7 cellular contexts compared by ENCODE assay signal in genomic region chr11:43359432-43359818, GRCh38. TPM values are rescaled to one million over a fixed set of nuclear protein-coding genes. Genes with fewer than 3 reads are reported as not detected.
DNase-seq lines count a peak whose midpoint lies in the region; ATAC-seq and TF ChIP-seq lines count a peak whose summit lies in the region.

No MANE protein-coding gene starts in this region.

- no peak for TF ChIP-seq CTCF in GM10248 (IDR thresholded peaks at IDR 0.05; ENCODE audit: control extremely low read depth, extremely low read depth, low read depth, missing control alignments)

- peak overlapping the region; percentile 90 for H3K4me3 Mint-ChIP-seq in T-helper 2 cell treated with Interferon-gamma antibody and Interleukin-4, amounts not matched to agents 5 μg/mL and 100 μg/mL, for 36 hours
- peak overlapping the region; percentile 95 to 100 (median 98) for H3K4me3 Mint-ChIP-seq in naive thymus-derived CD4-positive, alpha-beta T cell

- H3K27me3 Mint-ChIP-seq in T-helper 2 cell treated with Interferon-gamma antibody and Interleukin-4, amounts not matched to agents 5 μg/mL and 100 μg/mL, for 36 hours (ENCODE audit: low read depth), result no peaks in the 10 kb centered on the region
- H3K27me3 Mint-ChIP-seq in naive thymus-derived CD4-positive, alpha-beta T cell, result no peaks in the 10 kb centered on the region

- no peaks in the 10 kb centered on the region for H3K9me3 Mint-ChIP-seq in T-helper 2 cell treated with Interferon-gamma antibody and Interleukin-4, amounts not matched to agents 5 μg/mL and 100 μg/mL, for 36 hours
- H3K9me3 Mint-ChIP-seq in naive thymus-derived CD4-positive, alpha-beta T cell, result no peaks in the 10 kb centered on the region

- no peaks in the 10 kb centered on the region for H3K27me3 ChIP-seq in naive thymus-derived CD4-positive, alpha-beta T cell (ENCODE audit: control insufficient read depth in 2 of 2, insufficient read depth in 2 of 2, low read length in 2 of 2)

- no peaks in the 10 kb centered on the region for H3K9me3 ChIP-seq in naive thymus-derived CD4-positive, alpha-beta T cell (ENCODE audit: control insufficient read depth in 2 of 3, low read length in 3 of 3)

- CTCF ChIA-PET in GM10248 (lab: Yijun Ruan, JAX), result interaction anchor here (0.8 to 4.3 kb wide), 8 partner anchors 9 to 65 kb away, joined by 3 to 28 read pairs (median 4); partner anchors contain the start of gene API5
- CTCF ChIA-PET in naive thymus-derived CD4-positive, alpha-beta T cell (lab: Charles Lee), result interaction anchor here (1.6 kb wide), 1 partner anchor 48 kb away, joined by 7 read pairs; the partner anchor contains the start of gene API5

- peaks cover 33% of the 10 kb centered on the region for H3K4me1 Mint-ChIP-seq in T-helper 2 cell treated with Interferon-gamma antibody and Interleukin-4, amounts not matched to agents 5 μg/mL and 100 μg/mL, for 36 hours (ENCODE audit: low read depth)
- peaks cover 24 to 65% (median 58%) of the 10 kb centered on the region in 7 donors for H3K4me1 Mint-ChIP-seq in naive thymus-derived CD4-positive, alpha-beta T cell

- H3K4me3 ChIP-seq in naive thymus-derived CD4-positive, alpha-beta T cell (ENCODE audit: low read length), result peak overlapping the region; percentile 57

- POLR2A ChIA-PET in GM10248 (lab: Yijun Ruan, JAX), result interaction anchor here (1.6 kb wide), 1 partner anchor 9 kb away, joined by 5 read pairs; no protein-coding TSS in a partner anchor
- POLR2A ChIA-PET in naive thymus-derived CD4-positive, alpha-beta T cell (lab: Charles Lee), result interaction anchor here (1.0 to 3.5 kb wide), 6 partner anchors 8 to 49 kb away, joined by 3 to 43 read pairs (median 4); partner anchors contain the start of gene API5

- peaks cover 11% of the 10 kb centered on the region for H3K36me3 Mint-ChIP-seq in T-helper 2 cell treated with Interferon-gamma antibody and Interleukin-4, amounts not matched to agents 5 μg/mL and 100 μg/mL, for 36 hours (ENCODE audit: low read depth)
- H3K36me3 Mint-ChIP-seq in naive thymus-derived CD4-positive, alpha-beta T cell, result peaks cover 3 to 12% (median 8%) of the 10 kb centered on the region in 5 donors

- peak overlapping the region; percentile 96 for H3K27ac Mint-ChIP-seq in T-helper 2 cell treated with Interferon-gamma antibody and Interleukin-4, amounts not matched to agents 5 μg/mL and 100 μg/mL, for 36 hours
- H3K27ac Mint-ChIP-seq in naive thymus-derived CD4-positive, alpha-beta T cell, result peak overlapping the region; percentile 92 to 99 (median 98)

- H3K36me3 ChIP-seq in naive thymus-derived CD4-positive, alpha-beta T cell (ENCODE audit: control insufficient read depth in 2 of 3, insufficient read depth in 3 of 3, low read length in 3 of 3), result peaks cover 0 to 8% (median 0%) of the 10 kb centered on the region in 3 experiments

- intact Hi-C loops in naive thymus-derived CD4-positive, alpha-beta T cell (cut with micrococcal nuclease), result loop anchor here (1.0 to 5.0 kb wide), 7 partner anchors 33 to 1995 kb away; partner anchors contain the start of genes ALKBH3 (in 2 of the 2), ACCS (in 1 of the 2), CD82 (in 1 of the 2) and PRDM11 (in 1 of the 2)

- H3K27ac ChIP-seq in naive thymus-derived CD4-positive, alpha-beta T cell (ENCODE audit: low read depth, low read length), result peak overlapping the region; percentile 88

- ATAC-seq in GM19468 (IDR thresholded peaks at IDR 0.05; ENCODE audit: extremely low read depth, unreplicated experiment) (peak; percentile 27), HG03469 (IDR thresholded peaks at IDR 0.05; ENCODE audit: unreplicated experiment) (peak; percentile 35), esophagus mucosa (peak; percentile 54)
- ATAC-seq in naive thymus-derived CD4-positive, alpha-beta T cell, result peak; percentile 27

- peaks cover 24 to 27% of the 10 kb centered on the region in 2 donors for H3K4me1 ChIP-seq in naive thymus-derived CD4-positive, alpha-beta T cell (ENCODE audit: control insufficient read depth in 2 of 2, insufficient read depth in 2 of 2, low read length in 2 of 2)

- peak; percentile 31 for DNase-seq in GM10248 (ENCODE audit: extremely low spot score)
- no peak for DNase-seq in T-helper 2 cell treated with Interferon-gamma antibody and Interleukin-4, amounts not matched to agents 5 μg/mL and 100 μg/mL, for 36 hours (ENCODE audit: low spot score)
- DNase-seq in naive thymus-derived CD4-positive, alpha-beta T cell, result peak in 4 of 9 donors; percentile 15 to 36 (median 21)
- DNase-seq in NCI-H446 treated with DMSO at 0.1 percent for 48 hours (lab: John Stamatoyannopoulos, UW), result no peak

RNA-seq across cellular contexts. Expression of gene TTC17, which starts 0.7 kb away (rescaled TPM):
- 36.0 TPM for total RNA-seq in esophagus mucosa
- total RNA-seq in naive thymus-derived CD4-positive, alpha-beta T cell, result 100 to 1,000 TPM in 3 of 5 experiments, 10 to 100 TPM in 2; 85.2 to 132 (median 102) TPM
- polyA plus RNA-seq in naive thymus-derived CD4-positive, alpha-beta T cell, result 10 to 100 TPM; 45.9 to 62.3 TPM

RNA-seq across cellular contexts. Expression of gene API5, which starts 47.6 kb away (rescaled TPM):
- total RNA-seq in esophagus mucosa, result 64.2 TPM
- total RNA-seq in naive thymus-derived CD4-positive, alpha-beta T cell, result 100 to 1,000 TPM in 1 of 5 experiments, 10 to 100 TPM in 4; 59.8 to 138 (median 91.2) TPM
- 100 to 1,000 TPM; 132 to 137 TPM for polyA plus RNA-seq in naive thymus-derived CD4-positive, alpha-beta T cell
